In genomic region chr7:54811925-54812264, GRCh38 we compare ENCODE assay signal across 10 cellular contexts. TPM values are rescaled to one million over a fixed set of nuclear protein-coding genes. Genes with fewer than 3 reads are reported as not detected.
DNase-seq lines count a peak whose midpoint lies in the region; ATAC-seq and TF ChIP-seq lines count a peak whose summit lies in the region.
"Had no signal": no experiment of that assay in that cellular context is flagged by ENCODE, and none has a peak within 500 bp of the region (broad histone marks: within the 10 kb centered on the region; RNA-seq: fewer than 3 reads in every experiment).

No MANE protein-coding gene starts in this region.

- H3K36me3 ChIP-seq in gastroesophageal sphincter: no peaks in the 10 kb centered on the region

- peak overlapping the region; percentile 72 to 79 (median 77) for H3K27ac ChIP-seq in gastroesophageal sphincter

- H3K4me3 ChIP-seq in gastroesophageal sphincter (no peak overlapping the region), retinal pigment epithelial cell (ENCODE audit: low read length) (no peak overlapping the region)

- no peak for TF ChIP-seq CTCF in gastroesophageal sphincter (IDR thresholded peaks at IDR 0.05)
- no peak for TF ChIP-seq CTCF in retinal pigment epithelial cell (conservative IDR thresholded peaks at IDR 0.05; ENCODE audit: low read depth, low read length)

- H3K4me1 ChIP-seq in gastroesophageal sphincter: peaks cover 9 to 51% (median 10%) of the 10 kb centered on the region in 3 donors

- peak; percentile 31 for ATAC-seq in gastroesophageal sphincter
- ATAC-seq in HG02759 (IDR thresholded peaks at IDR 0.05; ENCODE audit: unreplicated experiment): no peak
- ATAC-seq in GM19328 (IDR thresholded peaks at IDR 0.05; ENCODE audit: unreplicated experiment): no peak
- ATAC-seq: Panc1 had no signal

- WGBS in gastroesophageal sphincter (ENCODE audit: low coverage in 1 of 2), 2 donors: 11 to 14% methylated on average over 3 to 6 of the region's 6 CpGs

- H3K9me3 ChIP-seq in gastroesophageal sphincter: no peaks in the 10 kb centered on the region

- no peak for TF ChIP-seq POLR2A in gastroesophageal sphincter (IDR thresholded peaks at IDR 0.05)

- no peak for TF ChIP-seq EP300 in gastroesophageal sphincter (IDR thresholded peaks at IDR 0.05)

- no peaks in the 10 kb centered on the region for H3K27me3 ChIP-seq in gastroesophageal sphincter

- DNase-seq in ELR (ENCODE audit: low read depth) (peak; percentile 13), astrocyte of the hippocampus (ENCODE audit: low read depth, low spot score) (peak; percentile 46), retinal pigment epithelial cell (ENCODE audit: low read depth) (peak; percentile 69), NCI-H345 (lab: John Stamatoyannopoulos, UW) (no peak), NCI-H1048 (lab: John Stamatoyannopoulos, UW) (no peak)
- DNase-seq: GF-D8 had no signal

RNA-seq across cellular contexts. Expression of gene SEC61G, which starts 52.9 kb away (rescaled TPM):
- 100 to 1,000 TPM; 131 to 317 (median 291) TPM for total RNA-seq in gastroesophageal sphincter

Comparison
In these comparisons a context has a peak if more than half of its experiments do, and no peak if none do; other contexts are left out.
1. DNase-seq: peak in ELR (single experiment), astrocyte of the hippocampus (single experiment) and retinal pigment epithelial cell (single experiment); none in NCI-H345 (single experiment) and NCI-H1048 (single experiment).